ENCODE assay signal across 10 cellular contexts in genomic region chr11:44619931-44620725, GRCh38. TPM values are rescaled to one million over a fixed set of nuclear protein-coding genes. Genes with fewer than 3 reads are reported as not detected.
DNase-seq lines count a peak whose midpoint lies in the region; ATAC-seq, FAIRE-seq and TF ChIP-seq lines count a peak whose summit lies in the region.
"Had no signal": no experiment of that assay in that cellular context is flagged by ENCODE, and none has a peak within 500 bp of the region (broad histone marks: within the 10 kb centered on the region; RNA-seq: fewer than 3 reads in every experiment).

No MANE protein-coding gene starts in this region.

- TF ChIP-seq EP300 in ovary (IDR thresholded peaks at IDR 0.05) = no peak

- no peak for ATAC-seq in RWPE2 (ENCODE audit: low read depth)

- WGBS in ovary, 3 donors = 91 to 94% (median 93%) methylated on average over 9 of the region's 9 CpGs

- H3K27ac ChIP-seq in RWPE2 (ENCODE audit: poor library complexity, severe bottlenecking) = no peak overlapping the region
- H3K27ac ChIP-seq in dorsolateral prefrontal cortex = peak overlapping the region in 4 of 59 donors; percentile 8 to 69 (median 38)
- no peak overlapping the region for H3K27ac ChIP-seq in ovary
- H3K27ac ChIP-seq: 22Rv1, tibial artery had no signal

- FAIRE-seq in GM19239 (lab: Jason Lieb, UNC) = no peak

- intact Hi-C loops in dorsolateral prefrontal cortex (cut with DNase I) (loop anchor here (1.0 to 10.0 kb wide), 7 partner anchors 107 to 525 kb away; partner anchors contain the start of genes EXT2 (in 1 of the 2) and TSPAN18 (in 1 of the 2)), ovary (cut with DNase I) (loop anchor here (2.0 to 10.0 kb wide), 8 partner anchors 105 to 515 kb away; partner anchors contain the start of gene TSPAN18 (in 2 of the 4))

- H3K4me1 ChIP-seq in RWPE2 (ENCODE audit: insufficient read depth, poor library complexity, severe bottlenecking) (no peaks in the 10 kb centered on the region), ovary (ENCODE audit: insufficient read depth) (no peaks in the 10 kb centered on the region)

- TF ChIP-seq CTCF in RWPE2 (IDR thresholded peaks at IDR 0.05; ENCODE audit: poor library complexity, severe bottlenecking) (no peak), dorsolateral prefrontal cortex (IDR thresholded peaks at IDR 0.05 in 54 of 56, conservative IDR thresholded peaks at IDR 0.05 in 2 of 56; ENCODE audit: low read depth in 1 of 56, partially characterized antibody in 56 of 56) (no peak), ovary (IDR thresholded peaks at IDR 0.05) (no peak)

- no peak for TF ChIP-seq POLR2A in ovary (IDR thresholded peaks at IDR 0.05)

- H3K9me3 ChIP-seq in RWPE2 (ENCODE audit: severe bottlenecking) = no peaks in the 10 kb centered on the region
- H3K9me3 ChIP-seq in ovary = no peaks in the 10 kb centered on the region
- H3K9me3 ChIP-seq: tibial artery had no signal

- peak; percentile 60 for DNase-seq in NCI-H82 (lab: John Stamatoyannopoulos, UW)
- no peak for DNase-seq in NCI-H82 treated with DMSO at 0.1 percent for 48 hours (lab: John Stamatoyannopoulos, UW; ENCODE audit: unreplicated experiment)
- peak; percentile 46 for DNase-seq in RWPE2 (ENCODE audit: low spot score)
- peak; percentile 1 to 39 (median 22) for DNase-seq in dorsolateral prefrontal cortex
- DNase-seq in ovary = peak; percentile 5 to 32 (median 15)
- DNase-seq in GM19239 (ENCODE audit: insufficient read length, low spot score) = no peak
- no peak for DNase-seq in NCI-H146 (lab: John Stamatoyannopoulos, UW)
- no peak for DNase-seq in NOMO-1 treated with dmso at 0.1 percent for 144 hours (lab: John Stamatoyannopoulos, UW; ENCODE audit: unreplicated experiment)

- H3K4me3 ChIP-seq in RWPE2 (ENCODE audit: severe bottlenecking) (no peak overlapping the region), dorsolateral prefrontal cortex (no peak overlapping the region), ovary (no peak overlapping the region)
- H3K4me3 ChIP-seq: tibial artery had no signal

- no peaks in the 10 kb centered on the region for H3K27me3 ChIP-seq in RWPE2 (ENCODE audit: insufficient read depth, poor library complexity, severe bottlenecking)
- no peaks in the 10 kb centered on the region for H3K27me3 ChIP-seq in dorsolateral prefrontal cortex
- no peaks in the 10 kb centered on the region for H3K27me3 ChIP-seq in ovary
- H3K27me3 ChIP-seq: tibial artery had no signal

- H3K36me3 ChIP-seq in RWPE2 (ENCODE audit: low read depth) (peaks cover 11% of the 10 kb centered on the region; the same call in 1 of the 2 replicates), ovary (no peaks in the 10 kb centered on the region)

RNA-seq across cellular contexts. Expression of gene CD82, which starts 54.7 kb away (rescaled TPM):
- total RNA-seq in dorsolateral prefrontal cortex = 100 to 1,000 TPM in 11 of 120 experiments, 10 to 100 TPM in 109; 22.6 to 179 (median 59.4) TPM
- total RNA-seq in ovary = 10 to 100 TPM in 6 of 7 donors, 1 to 10 TPM in 1; 6.9 to 74.9 (median 39.1) TPM
- polyA plus RNA-seq in ovary = 10 to 100 TPM; 15.6 to 28.3 TPM

Comparison
In these comparisons a context has a peak if more than half of its experiments do, and no peak if none do; other contexts are left out.
1. DNase-seq: peak in NCI-H82 (single experiment), RWPE2 (single experiment), dorsolateral prefrontal cortex (10 of 10) and ovary (5 of 5); none in NCI-H82 treated with DMSO at 0.1 percent for 48 hours (single experiment), GM19239 (single experiment), NCI-H146 (single experiment) and NOMO-1 treated with dmso at 0.1 percent for 144 hours (single experiment).